In genomic region chr15:70023769-70024491, GRCh38 we compare ENCODE assay signal across 8 cellular contexts.
DNase-seq lines count a peak whose midpoint lies in the region; ATAC-seq and TF ChIP-seq lines count a peak whose summit lies in the region.

No MANE protein-coding gene starts in this region.

- H2AFZ ChIP-seq in fibroblast of lung (ENCODE audit: low read length): peak overlapping the region; percentile 52

- TF ChIP-seq EP300 in sigmoid colon (IDR thresholded peaks at IDR 0.05): peak in 3 of 4 donors; percentile 24 to 80 (median 66)

- no peak overlapping the region for H3K4me2 ChIP-seq in fibroblast of lung (ENCODE audit: extremely low read depth, insufficient read depth, low read length)

- peaks cover 20% of the 10 kb centered on the region for H3K27me3 ChIP-seq in fibroblast of lung (ENCODE audit: control insufficient read depth, insufficient read depth, low read length)
- H3K27me3 ChIP-seq in sigmoid colon: no peaks in the 10 kb centered on the region

- H4K20me1 ChIP-seq in fibroblast of lung (ENCODE audit: control insufficient read depth, extremely low read depth, insufficient read depth, low read length): no peaks in the 10 kb centered on the region

- no peak for TF ChIP-seq POLR2A in sigmoid colon (IDR thresholded peaks at IDR 0.05)

- no peak overlapping the region for H3K9ac ChIP-seq in fibroblast of lung (ENCODE audit: insufficient read depth, low read length)

- no peak overlapping the region for H3K27ac ChIP-seq in fibroblast of lung (ENCODE audit: insufficient read depth, low read length)
- peak overlapping the region; percentile 66 to 78 (median 73) for H3K27ac ChIP-seq in sigmoid colon

- TF ChIP-seq CTCF in fibroblast of lung (conservative IDR thresholded peaks at IDR 0.05 in 1 of 2, IDR thresholded peaks at IDR 0.05 in 1 of 2; ENCODE audit: low read depth in 1 of 2, low read length in 2 of 2) (no peak), sigmoid colon (IDR thresholded peaks at IDR 0.05) (no peak)

- H3K36me3 ChIP-seq in fibroblast of lung (ENCODE audit: control insufficient read depth, insufficient read depth, low read length) (no peaks in the 10 kb centered on the region), sigmoid colon (no peaks in the 10 kb centered on the region)

- H3K4me3 ChIP-seq in fibroblast of lung (replicated peaks in 1 of 4; ENCODE audit: control extremely low read depth in 1 of 4, insufficient read depth in 1 of 4, low read depth in 3 of 4, low read length in 4 of 4): no peak overlapping the region
- H3K4me3 ChIP-seq in sigmoid colon: no peak overlapping the region

- DNase-seq in GM03348 (ENCODE audit: low spot score) (peak; percentile 83), NOMO-1 treated with DMSO at 0.1 percent for 48 hours (lab: John Stamatoyannopoulos, UW; ENCODE audit: unreplicated experiment) (peak; percentile 51), fibroblast of lung (ENCODE audit: low read depth in 2 of 2) (peak; percentile 70 to 78), sigmoid colon (peak; percentile 91), GDM1 (lab: John Stamatoyannopoulos, UW) (no peak), ACHN (no peak)

- in situ Hi-C loops in ACHN (cut with HindIII; ENCODE audit: low pct_ligation_motif_present, low pct_unique_long_range_greater_than_20kb, low sequenced_read_pairs): no loop called here

- H3K4me1 ChIP-seq in fibroblast of lung (ENCODE audit: control insufficient read depth, extremely low read depth, insufficient read depth, low read length) (peaks cover 6% of the 10 kb centered on the region), sigmoid colon (peaks cover 0 to 38% (median 38%) of the 10 kb centered on the region in 4 donors)

- H3K9me3 ChIP-seq in fibroblast of lung (ENCODE audit: control insufficient read depth, insufficient read depth, low read depth, low read length): no peaks in the 10 kb centered on the region
- no peaks in the 10 kb centered on the region for H3K9me3 ChIP-seq in sigmoid colon

- 50 to 63% methylated on average over 16 of the region's 16 CpGs for WGBS in sigmoid colon, 2 donors

- ATAC-seq in GM19455 (IDR thresholded peaks at IDR 0.05; ENCODE audit: unreplicated experiment): no peak
- ATAC-seq in HG02588 (IDR thresholded peaks at IDR 0.05; ENCODE audit: unreplicated experiment): no peak

- H3K79me2 ChIP-seq in fibroblast of lung (ENCODE audit: control insufficient read depth, insufficient read depth, low read length): no peaks in the 10 kb centered on the region

- intact Hi-C loops in sigmoid colon (cut with DNase I): loop anchor here (2.0 to 10.0 kb wide), 4 partner anchors 38 to 341 kb away; no protein-coding TSS in a partner anchor

Comparison
In these comparisons a context has a peak if more than half of its experiments do, and no peak if none do; other contexts are left out.
1. DNase-seq: peak in GM03348 (single experiment), NOMO-1 treated with DMSO at 0.1 percent for 48 hours (single experiment), fibroblast of lung (2 of 2) and sigmoid colon (single experiment); none in GDM1 (single experiment) and ACHN (single experiment).